8 cellular contexts compared by ENCODE assay signal in the genomic region with DNA sequence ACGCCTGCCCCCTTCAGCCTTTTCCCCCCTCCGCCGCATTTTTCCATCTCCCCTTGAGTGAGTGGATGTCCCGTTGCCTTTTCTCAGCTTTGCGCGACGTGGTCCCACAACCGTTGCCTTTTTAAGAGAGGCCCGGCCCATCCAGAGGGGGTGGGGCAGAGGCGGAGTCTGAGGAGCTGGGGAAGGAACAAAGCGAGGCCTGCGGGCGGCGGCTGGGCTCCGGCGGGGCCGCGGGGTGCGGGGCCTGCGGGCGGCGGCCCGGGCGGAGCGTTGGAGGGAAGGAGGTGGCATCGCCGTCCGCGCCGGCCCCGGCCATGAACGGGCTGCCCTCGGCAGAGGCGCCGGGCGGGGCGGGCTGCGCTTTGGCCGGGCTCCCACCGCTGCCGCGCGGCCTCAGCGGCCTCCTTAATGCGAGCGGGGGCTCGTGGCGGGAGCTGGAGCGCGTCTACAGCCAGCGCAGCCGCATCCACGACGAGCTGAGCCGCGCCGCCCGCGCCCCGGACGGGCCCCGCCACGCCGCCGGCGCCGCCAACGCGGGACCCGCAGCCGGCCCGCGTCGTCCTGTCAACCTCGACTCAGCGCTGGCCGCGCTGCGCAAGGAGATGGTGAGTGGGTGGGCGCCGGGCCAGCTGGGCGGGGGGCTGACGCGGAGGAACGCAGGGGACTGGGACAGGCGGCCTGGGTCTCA. TPM values are rescaled to one million over a fixed set of nuclear protein-coding genes. Genes with fewer than 3 reads are reported as not detected.
DNase-seq lines count a peak whose midpoint lies in the region; ATAC-seq and TF ChIP-seq lines count a peak whose summit lies in the region.

TSS of gene FAM89B (plus strand) at position 183 of the 688 bp plus-strand sequence. CDS start at position 315, 132 bp downstream.

- intact Hi-C loops in ascending aorta (cut with DNase I): loop anchor here (2.0 to 5.0 kb wide), 3 partner anchors 48 to 190 kb away; partner anchors contain the start of genes SCYL1 and SLC25A45

- no peaks in the 10 kb centered on the region for H3K9me3 ChIP-seq in ascending aorta
- no peaks in the 10 kb centered on the region for H3K9me3 ChIP-seq in right atrium auricular region

- TF ChIP-seq CTCF in ascending aorta (IDR thresholded peaks at IDR 0.05) (peak in 1 of 3 experiments; percentile 37), right atrium auricular region (IDR thresholded peaks at IDR 0.05) (no peak)

- under 1% methylated on average over 86 of the region's 86 CpGs for WGBS in urinary bladder

- DNase-seq in GF-D8 (lab: John Stamatoyannopoulos, UW) (peak; percentile 62), NCI-H1105 treated with DMSO at 0.1 percent for 48 hours (lab: John Stamatoyannopoulos, UW) (peak; percentile 66), T1000 (lab: John Stamatoyannopoulos, UW) (peak; percentile 73), ascending aorta (ENCODE audit: low spot score in 2 of 2) (peak in 1 of 2 donors; percentile 95), right atrium auricular region (ENCODE audit: low spot score) (peak; percentile 94), pulmonary artery endothelial cell (ENCODE audit: low read depth, low spot score) (peak; percentile 58)

- H3K27ac ChIP-seq in ascending aorta (peak within 1 kb of the TSS; percentile 96 to 99), right atrium auricular region (peak within 1 kb of the TSS; percentile 94 to 97), urinary bladder (ENCODE audit: low read depth) (peak within 1 kb of the TSS; percentile 84)

- H3K4me3 ChIP-seq in ascending aorta (peak within 1 kb of the TSS; percentile 95 to 98), right atrium auricular region (peak within 1 kb of the TSS; percentile 52 to 94), urinary bladder (ENCODE audit: low read depth, low read length) (peak within 1 kb of the TSS; percentile 81)

- H3K36me3 ChIP-seq in ascending aorta: no peaks in the 10 kb centered on the region
- peaks cover 6% of the 10 kb centered on the region for H3K36me3 ChIP-seq in right atrium auricular region
- no peaks in the 10 kb centered on the region for H3K36me3 ChIP-seq in urinary bladder (ENCODE audit: insufficient read depth)

- H3K27me3 ChIP-seq in ascending aorta (no peaks in the 10 kb centered on the region), right atrium auricular region (no peaks in the 10 kb centered on the region)

- H3K4me1 ChIP-seq in ascending aorta (peaks cover 30 to 50% of the 10 kb centered on the region in 2 donors), right atrium auricular region (peaks cover 3 to 80% of the 10 kb centered on the region in 2 donors), urinary bladder (ENCODE audit: insufficient read depth) (no peaks in the 10 kb centered on the region)

- ATAC-seq in HG03196 (IDR thresholded peaks at IDR 0.05; ENCODE audit: unreplicated experiment): no peak

RNA-seq across cellular contexts. Expression of gene FAM89B, which starts in this region (rescaled TPM):
- total RNA-seq in ascending aorta (104 TPM), right atrium auricular region (10 to 100 TPM; 25.7 to 51.0 TPM), pulmonary artery endothelial cell (23.3 and 24.7 TPM in 2 replicates), urinary bladder (10.9 TPM)
- polyA plus RNA-seq in urinary bladder: 82.7 TPM
